In genomic region chr16:14070555-14070876, GRCh38 we compare ENCODE assay signal across 8 cellular contexts. TPM values are rescaled to one million over a fixed set of nuclear protein-coding genes. Genes with fewer than 3 reads are reported as not detected.
DNase-seq lines count a peak whose midpoint lies in the region; ATAC-seq and TF ChIP-seq lines count a peak whose summit lies in the region.

No MANE protein-coding gene starts in this region.

- H3K79me2 ChIP-seq in OCI-LY3 (ENCODE audit: low read length): peaks cover 13% of the 10 kb centered on the region

- intact Hi-C loops in esophagus muscularis mucosa (cut with DNase I): loop anchor here (5.0 to 10.0 kb wide), 3 partner anchors 117 to 174 kb away; partner anchors contain the start of gene ERCC4

- ATAC-seq in GM21723 (IDR thresholded peaks at IDR 0.05; ENCODE audit: unreplicated experiment): no peak

- H3K9ac ChIP-seq in OCI-LY3 (ENCODE audit: low read length): peak overlapping the region; percentile 83

- H3K9me3 ChIP-seq in OCI-LY3 (ENCODE audit: insufficient read depth, low read length) (no peaks in the 10 kb centered on the region), esophagus muscularis mucosa (no peaks in the 10 kb centered on the region)

- 63% methylated on average over 3 of the region's 4 CpGs for WGBS in esophagus muscularis mucosa

- H3K4me2 ChIP-seq in OCI-LY3 (ENCODE audit: low read length): peak overlapping the region; percentile 72

- H4K20me1 ChIP-seq in OCI-LY3 (ENCODE audit: insufficient read depth, low read length): no peaks in the 10 kb centered on the region

- peak; percentile 41 for DNase-seq in NCI-H526 treated with DMSO at 0.1 percent for 48 hours (lab: John Stamatoyannopoulos, UW)
- no peak for DNase-seq in NCI-H526 (lab: John Stamatoyannopoulos, UW)
- DNase-seq in esophagus muscularis mucosa (ENCODE audit: extremely low spot score): no peak
- no peak for DNase-seq in retinal pigment epithelial cell (ENCODE audit: low read depth)
- no peak for DNase-seq in SKM-1 (lab: John Stamatoyannopoulos, UW; ENCODE audit: unreplicated experiment)
- no peak for DNase-seq in activated CD4-positive, CD25-positive, alpha-beta regulatory T cell (lab: John Stamatoyannopoulos, UW)

- H3K27ac ChIP-seq in OCI-LY3 (ENCODE audit: low read length) (0 out of 2 replicates have a peak overlapping the region, but pooled peaks have one; percentile 18), esophagus muscularis mucosa (replicated peaks in 1 of 4) (peak overlapping the region; percentile 82 to 88 (median 86))

- TF ChIP-seq CTCF in OCI-LY3 (IDR thresholded peaks at IDR 0.05; ENCODE audit: low read depth, low read length) (no peak), esophagus muscularis mucosa (IDR thresholded peaks at IDR 0.05) (no peak), retinal pigment epithelial cell (conservative IDR thresholded peaks at IDR 0.05; ENCODE audit: low read depth, low read length) (no peak)

- H3K4me1 ChIP-seq in OCI-LY3 (ENCODE audit: low read length): peaks cover 10% of the 10 kb centered on the region
- H3K4me1 ChIP-seq in esophagus muscularis mucosa: peaks cover 12 to 35% (median 30%) of the 10 kb centered on the region in 4 donors

- no peak for TF ChIP-seq EP300 in esophagus muscularis mucosa (IDR thresholded peaks at IDR 0.05)

- H3K36me3 ChIP-seq in OCI-LY3 (replicated peaks; ENCODE audit: low read depth, low read length) (no peaks in the 10 kb centered on the region), esophagus muscularis mucosa (peaks cover 0 to 3% (median 0%) of the 10 kb centered on the region in 4 donors)

- H3K27me3 ChIP-seq in OCI-LY3 (ENCODE audit: low read depth, low read length) (no peaks in the 10 kb centered on the region), esophagus muscularis mucosa (no peaks in the 10 kb centered on the region)

- no peak for TF ChIP-seq POLR2A in esophagus muscularis mucosa (IDR thresholded peaks at IDR 0.05; ENCODE audit: low read depth)

- H2AFZ ChIP-seq in OCI-LY3 (ENCODE audit: low read depth, low read length): peak overlapping the region; percentile 90

- peak overlapping the region; percentile 82 for H3K4me3 ChIP-seq in OCI-LY3 (ENCODE audit: low read length)
- peak overlapping the region; percentile 80 to 95 (median 88) for H3K4me3 ChIP-seq in esophagus muscularis mucosa
- H3K4me3 ChIP-seq in retinal pigment epithelial cell (ENCODE audit: low read length): peak overlapping the region; percentile 82

RNA-seq across cellular contexts. Expression of gene MRTFB, which starts 0.6 kb away (rescaled TPM):
- 10 to 100 TPM; 36.3 to 63.6 (median 48.2) TPM for total RNA-seq in esophagus muscularis mucosa
